Comparison of ENCODE assay signal across 8 cellular contexts in genomic region chr3:122890077-122890484, GRCh38.
DNase-seq lines count a peak whose midpoint lies in the region; ATAC-seq and TF ChIP-seq lines count a peak whose summit lies in the region.

No MANE protein-coding gene starts in this region.

- intact Hi-C loops in activated CD4-positive, alpha-beta memory T cell treated with anti-CD3 and anti-CD28 coated beads for 36 hours (cut with micrococcal nuclease), result no loop called here

- peaks cover 13% of the 10 kb centered on the region for H3K4me1 Mint-ChIP-seq in activated CD4-positive, alpha-beta memory T cell treated with anti-CD3 and anti-CD28 coated beads for 36 hours (ENCODE audit: low read depth)
- H3K4me1 Mint-ChIP-seq in activated CD4-positive, alpha-beta memory T cell treated with anti-CD3 and anti-CD28 coated beads, Interleukin-2, amount 10 ng/mL, durations not matched to agents 7 days and 5 days, result peaks cover 29% of the 10 kb centered on the region
- peaks cover 14% of the 10 kb centered on the region for H3K4me1 Mint-ChIP-seq in mesothelial cell of epicardium

- POLR2A ChIA-PET in activated CD4-positive, alpha-beta memory T cell treated with anti-CD3 and anti-CD28 coated beads for 36 hours (lab: Charles Lee), result no interaction called here
- POLR2A ChIA-PET in activated CD4-positive, alpha-beta memory T cell treated with anti-CD3 and anti-CD28 coated beads, Interleukin-2, amount 10 ng/mL, durations not matched to agents 7 days and 5 days (lab: Charles Lee), result no interaction called here

- CTCF ChIA-PET in activated CD4-positive, alpha-beta memory T cell treated with anti-CD3 and anti-CD28 coated beads for 36 hours (lab: Charles Lee), result interaction anchor here (1.1 kb wide), 1 partner anchor 80 kb away, joined by 3 read pairs; no protein-coding TSS in a partner anchor
- CTCF ChIA-PET in activated CD4-positive, alpha-beta memory T cell treated with anti-CD3 and anti-CD28 coated beads, Interleukin-2, amount 10 ng/mL, durations not matched to agents 7 days and 5 days (lab: Charles Lee), result no interaction called here

- ATAC-seq in HG03442 (IDR thresholded peaks at IDR 0.05; ENCODE audit: unreplicated experiment), result peak; percentile 59
- ATAC-seq in HG02884 (IDR thresholded peaks at IDR 0.05; ENCODE audit: unreplicated experiment), result no peak

- no peaks in the 10 kb centered on the region for H3K9me3 Mint-ChIP-seq in activated CD4-positive, alpha-beta memory T cell treated with anti-CD3 and anti-CD28 coated beads for 36 hours
- H3K9me3 Mint-ChIP-seq in activated CD4-positive, alpha-beta memory T cell treated with anti-CD3 and anti-CD28 coated beads, Interleukin-2, amount 10 ng/mL, durations not matched to agents 7 days and 5 days, result no peaks in the 10 kb centered on the region
- no peaks in the 10 kb centered on the region for H3K9me3 Mint-ChIP-seq in mesothelial cell of epicardium

- no peak for TF ChIP-seq CTCF in mesothelial cell of epicardium (IDR thresholded peaks at IDR 0.05; ENCODE audit: unreplicated experiment)

- no peaks in the 10 kb centered on the region for H3K27me3 Mint-ChIP-seq in activated CD4-positive, alpha-beta memory T cell treated with anti-CD3 and anti-CD28 coated beads for 36 hours
- H3K27me3 Mint-ChIP-seq in activated CD4-positive, alpha-beta memory T cell treated with anti-CD3 and anti-CD28 coated beads, Interleukin-2, amount 10 ng/mL, durations not matched to agents 7 days and 5 days, result peaks cover 5% of the 10 kb centered on the region
- H3K27me3 Mint-ChIP-seq in mesothelial cell of epicardium (ENCODE audit: low read depth), result no peaks in the 10 kb centered on the region

- no peak overlapping the region for H3K4me3 Mint-ChIP-seq in activated CD4-positive, alpha-beta memory T cell treated with anti-CD3 and anti-CD28 coated beads for 36 hours
- no peak overlapping the region for H3K4me3 Mint-ChIP-seq in activated CD4-positive, alpha-beta memory T cell treated with anti-CD3 and anti-CD28 coated beads, Interleukin-2, amount 10 ng/mL, durations not matched to agents 7 days and 5 days
- H3K4me3 Mint-ChIP-seq in mesothelial cell of epicardium, result no peak overlapping the region

- H3K36me3 Mint-ChIP-seq in activated CD4-positive, alpha-beta memory T cell treated with anti-CD3 and anti-CD28 coated beads for 36 hours, result no peaks in the 10 kb centered on the region
- no peaks in the 10 kb centered on the region for H3K36me3 Mint-ChIP-seq in activated CD4-positive, alpha-beta memory T cell treated with anti-CD3 and anti-CD28 coated beads, Interleukin-2, amount 10 ng/mL, durations not matched to agents 7 days and 5 days (ENCODE audit: low read depth)
- no peaks in the 10 kb centered on the region for H3K36me3 Mint-ChIP-seq in mesothelial cell of epicardium

- H3K27ac Mint-ChIP-seq in activated CD4-positive, alpha-beta memory T cell treated with anti-CD3 and anti-CD28 coated beads for 36 hours, result no peak overlapping the region
- H3K27ac Mint-ChIP-seq in activated CD4-positive, alpha-beta memory T cell treated with anti-CD3 and anti-CD28 coated beads, Interleukin-2, amount 10 ng/mL, durations not matched to agents 7 days and 5 days, result no peak overlapping the region
- H3K27ac Mint-ChIP-seq in mesothelial cell of epicardium, result peak overlapping the region; percentile 19

- DNase-seq in activated CD4-positive, alpha-beta memory T cell treated with anti-CD3 and anti-CD28 coated beads for 36 hours, result peak; percentile 27
- DNase-seq in activated CD4-positive, alpha-beta memory T cell treated with anti-CD3 and anti-CD28 coated beads, Interleukin-2, amount 10 ng/mL, durations not matched to agents 7 days and 5 days, result no peak
- DNase-seq in cerebellar cortex (ENCODE audit: low spot score) (peak; percentile 25), mesothelial cell of epicardium (ENCODE audit: low spot score in 2 of 2, unreplicated experiment in 2 of 2) (no peak), NCI-H510A treated with DMSO at 0.1 percent for 48 hours (lab: John Stamatoyannopoulos, UW) (no peak), NCI-H748 (lab: John Stamatoyannopoulos, UW; ENCODE audit: unreplicated experiment) (no peak)

Comparison
In these comparisons a context has a peak if more than half of its experiments do, and no peak if none do; other contexts are left out.
1. DNase-seq: peak in activated CD4-positive, alpha-beta memory T cell treated with anti-CD3 and anti-CD28 coated beads for 36 hours (single experiment) and cerebellar cortex (single experiment); none in activated CD4-positive, alpha-beta memory T cell treated with anti-CD3 and anti-CD28 coated beads, Interleukin-2, amount 10 ng/mL, durations not matched to agents 7 days and 5 days (single experiment), mesothelial cell of epicardium (0 of 2), NCI-H510A treated with DMSO at 0.1 percent for 48 hours (single experiment) and NCI-H748 (single experiment).